8 cellular contexts compared by ENCODE assay signal in genomic region chr4:105147226-105148151, GRCh38. TPM values are rescaled to one million over a fixed set of nuclear protein-coding genes. Genes with fewer than 3 reads are reported as not detected.
DNase-seq lines count a peak whose midpoint lies in the region; ATAC-seq and TF ChIP-seq lines count a peak whose summit lies in the region.

No MANE protein-coding gene starts in this region.

- H3K9me3 Mint-ChIP-seq in Calu3 (ENCODE audit: low read depth, unreplicated experiment), result no peaks in the 10 kb centered on the region

- no peaks in the 10 kb centered on the region for H3K36me3 ChIP-seq in HUES6 (ENCODE audit: control insufficient read depth, insufficient read depth, low read length)
- no peaks in the 10 kb centered on the region for H3K36me3 ChIP-seq in smooth muscle cell (ENCODE audit: low read depth)

- peak overlapping the region; percentile 99 for H3K4me3 Mint-ChIP-seq in Calu3 (ENCODE audit: low read depth, unreplicated experiment)
- peak overlapping the region; percentile 99 for H3K4me3 Mint-ChIP-seq in T-helper 17 cell

- 2% methylated on average over 25 of the region's 25 CpGs for WGBS in smooth muscle cell (ENCODE audit: low lambda C conversion rate)

- no peaks in the 10 kb centered on the region for H3K4me1 ChIP-seq in HUES6 (ENCODE audit: control insufficient read depth, insufficient read depth, low read length)
- H3K4me1 ChIP-seq in smooth muscle cell (ENCODE audit: low read depth), result peaks cover 8% of the 10 kb centered on the region

- H3K9me3 ChIP-seq in HUES6 (ENCODE audit: control insufficient read depth, insufficient read depth, low read depth, low read length), result no peaks in the 10 kb centered on the region
- H3K9me3 ChIP-seq in T-helper 17 cell (ENCODE audit: control insufficient read depth, low read length, poor library complexity, severe bottlenecking), result peaks cover 3% of the 10 kb centered on the region
- no peaks in the 10 kb centered on the region for H3K9me3 ChIP-seq in smooth muscle cell (replicated peaks; ENCODE audit: low read depth)

- ATAC-seq in T-helper 17 cell (no peak), GM19395 (IDR thresholded peaks at IDR 0.05; ENCODE audit: unreplicated experiment) (no peak), GM18907 (IDR thresholded peaks at IDR 0.05; ENCODE audit: unreplicated experiment) (no peak)

- no peak overlapping the region for H3K27ac ChIP-seq in HUES6 (ENCODE audit: low read depth, low read length)
- peak overlapping the region; percentile 66 for H3K27ac ChIP-seq in smooth muscle cell (ENCODE audit: low read depth)

- peak overlapping the region; percentile 84 for H3K4me3 ChIP-seq in HUES6 (ENCODE audit: low read depth, low read length)
- peak overlapping the region; percentile 99 for H3K4me3 ChIP-seq in smooth muscle cell

- peak overlapping the region; percentile 100 for H2AFZ ChIP-seq in smooth muscle cell (ENCODE audit: low read depth)

- TF ChIP-seq CTCF in Calu3 (IDR thresholded peaks at IDR 0.05; ENCODE audit: unreplicated experiment), result no peak
- no peak for TF ChIP-seq CTCF in smooth muscle cell (IDR thresholded peaks at IDR 0.05; ENCODE audit: borderline replicate concordance, insufficient read depth, poor library complexity, severe bottlenecking)

- H3K4me1 Mint-ChIP-seq in Calu3 (ENCODE audit: low read depth, unreplicated experiment), result peaks cover 5% of the 10 kb centered on the region
- peaks cover 39% of the 10 kb centered on the region for H3K4me1 Mint-ChIP-seq in T-helper 17 cell

- CTCF ChIA-PET in Calu3 (lab: Charles Lee), result interaction anchor here (0.6 to 0.7 kb wide), 2 partner anchors 1505 to 1743 kb away, joined by 3 to 4 read pairs; no protein-coding TSS in a partner anchor

- intact Hi-C loops in Calu3 (cut with micrococcal nuclease; ENCODE audit: unreplicated experiment), result loop anchor here (5.0 kb wide), 2 partner anchors 215 to 325 kb away; partner anchors contain the start of gene PPA2

- H3K27me3 Mint-ChIP-seq in Calu3 (ENCODE audit: unreplicated experiment), result no peaks in the 10 kb centered on the region
- no peaks in the 10 kb centered on the region for H3K27me3 Mint-ChIP-seq in T-helper 17 cell

- H3K27ac Mint-ChIP-seq in Calu3 (ENCODE audit: unreplicated experiment), result peak overlapping the region; percentile 100
- peak overlapping the region; percentile 99 for H3K27ac Mint-ChIP-seq in T-helper 17 cell

- DNase-seq in Calu3 (peak; percentile 1), T-helper 17 cell (no peak), iris pigment epithelial cell (ENCODE audit: low read depth) (peak; percentile 46), smooth muscle cell (lab: John Stamatoyannopoulos, UW; ENCODE audit: unreplicated experiment) (peak; percentile 1)
- DNase-seq in central memory CD4-positive, alpha-beta T cell, result peak; percentile 17

- H3K36me3 Mint-ChIP-seq in Calu3 (ENCODE audit: insufficient read depth, unreplicated experiment) (peaks cover 32% of the 10 kb centered on the region), T-helper 17 cell (ENCODE audit: low read depth) (peaks cover 8% of the 10 kb centered on the region)

- peak overlapping the region; percentile 98 for H3K4me2 ChIP-seq in smooth muscle cell

- H3F3A ChIP-seq in smooth muscle cell (ENCODE audit: low read depth), result peaks cover 9% of the 10 kb centered on the region

- peaks cover 47% of the 10 kb centered on the region for H4K20me1 ChIP-seq in smooth muscle cell (ENCODE audit: low read depth)

- peak overlapping the region; percentile 88 for H3K9ac ChIP-seq in HUES6 (ENCODE audit: low read length)
- H3K9ac ChIP-seq in smooth muscle cell (ENCODE audit: low read depth), result peak overlapping the region; percentile 96

- BruUV-seq in Calu3 (replicated peaks; lab: Mats Ljungman, UMichigan), result no TSS peak

- H3K27me3 ChIP-seq in HUES6 (ENCODE audit: control insufficient read depth, insufficient read depth, low read length) (peaks cover 86% of the 10 kb centered on the region), smooth muscle cell (ENCODE audit: low read depth) (no peaks in the 10 kb centered on the region)

- H3K79me2 ChIP-seq in smooth muscle cell (ENCODE audit: low read depth), result peaks cover 46% of the 10 kb centered on the region

RNA-seq across cellular contexts. Expression of gene TET2, which starts 0.8 kb away (rescaled TPM):
- total RNA-seq in Calu3 (2022) (19.2 and 20.4 TPM in 2 replicates), T-helper 17 cell (10 to 100 TPM; 41.1 to 53.2 TPM), smooth muscle cell (18.6 and 20.5 TPM in 2 replicates)
- polyA plus RNA-seq in smooth muscle cell, result 2.7 and 5.6 TPM in 2 replicates

Comparison
In these comparisons a context has a peak if more than half of its experiments do, and no peak if none do; other contexts are left out.
1. DNase-seq: peak in Calu3 (single experiment), central memory CD4-positive, alpha-beta T cell (single experiment), iris pigment epithelial cell (single experiment) and smooth muscle cell (single experiment); none in T-helper 17 cell (0 of 3).